20 cellular contexts compared by ENCODE assay signal in the genomic region with DNA sequence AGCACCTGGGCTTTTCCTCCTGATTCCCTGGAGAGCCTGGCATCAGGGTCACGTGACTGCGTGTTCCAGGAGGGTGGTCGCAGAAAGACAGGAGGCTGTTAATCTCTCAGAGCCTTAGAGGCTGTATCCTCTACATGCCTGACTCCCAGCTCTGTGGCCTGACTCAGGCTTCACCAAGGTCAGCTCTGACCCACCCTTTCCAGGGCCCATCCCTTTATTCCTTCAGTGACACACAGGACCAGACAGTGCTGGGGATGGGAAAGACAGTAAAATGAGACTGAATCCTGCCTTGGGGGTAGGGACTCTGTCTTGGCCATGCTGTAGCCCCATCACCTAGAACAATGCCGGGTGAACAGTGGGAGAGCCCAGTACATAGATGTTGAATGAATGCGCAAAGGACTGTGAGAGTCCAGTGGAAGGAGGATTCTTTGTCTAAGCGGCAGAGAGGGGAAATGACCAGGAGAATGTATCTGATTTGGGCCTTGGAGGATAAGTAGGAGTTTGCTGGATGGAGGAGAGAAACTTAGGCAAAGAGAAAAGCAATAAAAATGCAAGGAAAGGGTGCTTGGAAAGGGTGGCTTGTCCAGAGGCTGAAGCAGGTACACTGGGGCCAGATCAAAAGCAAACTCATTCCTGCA. TPM values are rescaled to one million over a fixed set of nuclear protein-coding genes. Genes with fewer than 3 reads are reported as not detected.
DNase-seq lines count a peak whose midpoint lies in the region; ATAC-seq and TF ChIP-seq lines count a peak whose summit lies in the region.
"Had no signal": no experiment of that assay in that cellular context is flagged by ENCODE, and none has a peak within 500 bp of the region (broad histone marks: within the 10 kb centered on the region; RNA-seq: fewer than 3 reads in every experiment).

No MANE protein-coding gene starts in this region.

- H3K9me3 Mint-ChIP-seq in IgD-negative memory B cell (no peaks in the 10 kb centered on the region), nephron progenitor cell (no peaks in the 10 kb centered on the region)
- H3K9me3 Mint-ChIP-seq in activated T-helper 1 cell treated with anti-CD3 and anti-CD28 coated beads, Interleukin-12 subunit alpha, Interleukin-12 subunit beta, Interleukin-2, Interleukin-4 antibody, amounts not matched to agents 30 ng/mL and 10 ng/mL and 1 ng/mL, durations not matched to agents 14 hours and 24 hours and 36 hours: no peaks in the 10 kb centered on the region
- H3K9me3 Mint-ChIP-seq: CD14-positive monocyte had no signal

- peak overlapping the region; percentile 29 for H3K27ac ChIP-seq in cingulate gyrus (ENCODE audit: low read depth, low read length)

- peaks cover 10 to 15% (median 12%) of the 10 kb centered on the region in 3 donors for H3K4me1 Mint-ChIP-seq in IgD-negative memory B cell
- H3K4me1 Mint-ChIP-seq in nephron progenitor cell: peaks cover 44% of the 10 kb centered on the region
- peaks cover under 1% of the 10 kb centered on the region for H3K4me1 Mint-ChIP-seq in activated T-helper 1 cell treated with anti-CD3 and anti-CD28 coated beads, Interleukin-12 subunit alpha, Interleukin-12 subunit beta, Interleukin-2, Interleukin-4 antibody, amounts not matched to agents 30 ng/mL and 10 ng/mL and 1 ng/mL, durations not matched to agents 14 hours and 24 hours and 36 hours (ENCODE audit: low read depth)

- no peak for TF ChIP-seq CTCF in nephron progenitor cell (IDR thresholded peaks at IDR 0.05)

- no peak for ATAC-seq in HG03469 (IDR thresholded peaks at IDR 0.05; ENCODE audit: unreplicated experiment)
- ATAC-seq: left lung had no signal

- DNase-seq in NCI-H2107 treated with DMSO at 0.1 percent for 48 hours (lab: John Stamatoyannopoulos, UW; ENCODE audit: unreplicated experiment) (peak; percentile 28), NCI-H2107 (lab: John Stamatoyannopoulos, UW) (no peak), nephron progenitor cell (no peak), NCI-H1092 (lab: John Stamatoyannopoulos, UW) (no peak)
- no peak for DNase-seq in activated T-helper 1 cell treated with anti-CD3 and anti-CD28 coated beads, Interleukin-12 subunit alpha, Interleukin-12 subunit beta, Interleukin-2, Interleukin-4 antibody, amounts not matched to agents 30 ng/mL and 10 ng/mL and 1 ng/mL, durations not matched to agents 14 hours and 24 hours and 36 hours (ENCODE audit: low spot score)
- DNase-seq: 8988T; activated CD4-positive, alpha-beta T cell treated with anti-CD3 and anti-CD28 coated beads for 1 hour; hypothalamus; MG63; NCI-H2029; NCI-H774; testis had no signal

- H3K27ac Mint-ChIP-seq in IgD-negative memory B cell (peak overlapping the region in 2 of 3 donors; percentile 1 to 34), nephron progenitor cell (peak overlapping the region; percentile 80)
- no peak overlapping the region for H3K27ac Mint-ChIP-seq in activated T-helper 1 cell treated with anti-CD3 and anti-CD28 coated beads, Interleukin-12 subunit alpha, Interleukin-12 subunit beta, Interleukin-2, Interleukin-4 antibody, amounts not matched to agents 30 ng/mL and 10 ng/mL and 1 ng/mL, durations not matched to agents 14 hours and 24 hours and 36 hours

- H3K36me3 Mint-ChIP-seq in IgD-negative memory B cell: peaks cover 2% of the 10 kb centered on the region
- H3K36me3 Mint-ChIP-seq in nephron progenitor cell (ENCODE audit: low read depth): peaks cover 25% of the 10 kb centered on the region
- H3K36me3 Mint-ChIP-seq in activated T-helper 1 cell treated with anti-CD3 and anti-CD28 coated beads, Interleukin-12 subunit alpha, Interleukin-12 subunit beta, Interleukin-2, Interleukin-4 antibody, amounts not matched to agents 30 ng/mL and 10 ng/mL and 1 ng/mL, durations not matched to agents 14 hours and 24 hours and 36 hours (ENCODE audit: low read depth): peaks cover 10% of the 10 kb centered on the region

- intact Hi-C loops in activated T-helper 1 cell treated with anti-CD3 and anti-CD28 coated beads, Interleukin-12 subunit alpha, Interleukin-12 subunit beta, Interleukin-2, Interleukin-4 antibody, amounts not matched to agents 30 ng/mL and 10 ng/mL and 1 ng/mL, durations not matched to agents 14 hours and 24 hours and 36 hours (cut with micrococcal nuclease): no loop called here

- H3K27me3 Mint-ChIP-seq in IgD-negative memory B cell (no peaks in the 10 kb centered on the region), nephron progenitor cell (ENCODE audit: low read depth, poor library complexity) (peaks cover 2% of the 10 kb centered on the region)
- no peaks in the 10 kb centered on the region for H3K27me3 Mint-ChIP-seq in activated T-helper 1 cell treated with anti-CD3 and anti-CD28 coated beads, Interleukin-12 subunit alpha, Interleukin-12 subunit beta, Interleukin-2, Interleukin-4 antibody, amounts not matched to agents 30 ng/mL and 10 ng/mL and 1 ng/mL, durations not matched to agents 14 hours and 24 hours and 36 hours (ENCODE audit: insufficient read depth)

- no peak overlapping the region for H3K4me3 Mint-ChIP-seq in IgD-negative memory B cell
- no peak overlapping the region for H3K4me3 Mint-ChIP-seq in nephron progenitor cell
- no peak overlapping the region for H3K4me3 Mint-ChIP-seq in activated T-helper 1 cell treated with anti-CD3 and anti-CD28 coated beads, Interleukin-12 subunit alpha, Interleukin-12 subunit beta, Interleukin-2, Interleukin-4 antibody, amounts not matched to agents 30 ng/mL and 10 ng/mL and 1 ng/mL, durations not matched to agents 14 hours and 24 hours and 36 hours
- H3K4me3 Mint-ChIP-seq: CD14-positive monocyte had no signal

RNA-seq across cellular contexts. Expression of a gene that starts 33.0 kb away (rescaled TPM):
- polyA plus RNA-seq in IgD-negative memory B cell: 0.26 TPM
- 1.0 and 1.6 TPM in 2 replicates for total RNA-seq in activated T-helper 1 cell treated with anti-CD3 and anti-CD28 coated beads, Interleukin-12 subunit alpha, Interleukin-12 subunit beta, Interleukin-2, Interleukin-4 antibody, amounts not matched to agents 30 ng/mL and 10 ng/mL and 1 ng/mL, durations not matched to agents 14 hours and 24 hours and 36 hours

RNA-seq across cellular contexts. Expression of a gene that starts 39.3 kb away (rescaled TPM):
- polyA plus RNA-seq in IgD-negative memory B cell: 32.1 TPM
- 20.4 and 23.4 TPM in 2 replicates for total RNA-seq in activated T-helper 1 cell treated with anti-CD3 and anti-CD28 coated beads, Interleukin-12 subunit alpha, Interleukin-12 subunit beta, Interleukin-2, Interleukin-4 antibody, amounts not matched to agents 30 ng/mL and 10 ng/mL and 1 ng/mL, durations not matched to agents 14 hours and 24 hours and 36 hours
- polyA plus RNA-seq: neural cell had no signal

RNA-seq across cellular contexts. Expression of a gene that starts 46.0 kb away (rescaled TPM):
- polyA plus RNA-seq in IgD-negative memory B cell: not detected
- 0.12 TPM in 1 of 2 replicates, not detected in the other for total RNA-seq in activated T-helper 1 cell treated with anti-CD3 and anti-CD28 coated beads, Interleukin-12 subunit alpha, Interleukin-12 subunit beta, Interleukin-2, Interleukin-4 antibody, amounts not matched to agents 30 ng/mL and 10 ng/mL and 1 ng/mL, durations not matched to agents 14 hours and 24 hours and 36 hours
- total RNA-seq: dermis microvascular lymphatic vessel endothelial cell; T-helper 1 cell treated with Interleukin-12 subunit alpha and Interleukin-12 subunit beta and Interleukin-4 antibody, amounts not matched to agents 30 ng/mL and 1 ng/mL, for 36 hours had no signal
- polyA plus RNA-seq: CD14-positive monocyte had no signal
